ENCODE assay signal across 8 cellular contexts in the genomic region with DNA sequence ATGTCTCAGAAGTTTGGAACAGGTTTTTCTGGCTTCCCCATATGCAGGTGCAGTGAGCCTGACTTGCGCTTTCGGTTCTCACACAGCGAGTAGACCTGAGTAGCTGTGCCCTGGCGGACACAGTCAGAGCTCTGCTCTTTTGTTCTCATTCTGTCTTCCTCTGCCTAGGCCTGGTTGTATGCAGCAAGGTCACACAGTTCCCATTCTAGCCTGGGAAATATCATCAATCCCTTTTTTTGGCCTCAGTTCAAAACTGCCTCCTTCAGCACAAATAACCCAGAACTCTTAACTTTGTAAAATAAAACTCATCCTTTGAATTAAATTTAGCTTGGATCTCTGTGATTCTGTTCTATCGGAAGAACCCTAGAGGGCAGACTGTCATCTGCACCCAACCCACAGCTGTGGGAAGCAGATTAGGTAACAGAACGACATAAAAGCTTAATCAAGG. TPM values are rescaled to one million over a fixed set of nuclear protein-coding genes. Genes with fewer than 3 reads are reported as not detected.
DNase-seq lines count a peak whose midpoint lies in the region; ATAC-seq and TF ChIP-seq lines count a peak whose summit lies in the region.

No MANE protein-coding gene starts in this region.

- H3K4me3 ChIP-seq in esophagus muscularis mucosa = peak overlapping the region in 2 of 4 donors; percentile 17 to 24

- H3K4me1 ChIP-seq in esophagus muscularis mucosa = peaks cover 4 to 11% (median 6%) of the 10 kb centered on the region in 4 donors

- no peak overlapping the region for H3K27ac Mint-ChIP-seq in activated naive CD8-positive, alpha-beta T cell treated with anti-CD3 and anti-CD28 coated beads, Interleukin-2, amount 50 U/mL, for 24 hours

- TF ChIP-seq EP300 in esophagus muscularis mucosa (IDR thresholded peaks at IDR 0.05) = no peak

- ATAC-seq in GM21717 (IDR thresholded peaks at IDR 0.05; ENCODE audit: unreplicated experiment) = peak; percentile 100
- peak; percentile 66 for ATAC-seq in activated naive CD8-positive, alpha-beta T cell treated with anti-CD3 and anti-CD28 coated beads, Interleukin-2, amount 50 U/mL, for 24 hours
- peak; percentile 100 for ATAC-seq in left colon

- H3K4me1 Mint-ChIP-seq in activated naive CD8-positive, alpha-beta T cell treated with anti-CD3 and anti-CD28 coated beads, Interleukin-2, amount 50 U/mL, for 24 hours = peaks cover 13% of the 10 kb centered on the region

- 25% methylated on average over 6 of the region's 6 CpGs for whole genome bisulfite sequencing in esophagus muscularis mucosa

- no peaks in the 10 kb centered on the region for H3K36me3 Mint-ChIP-seq in activated naive CD8-positive, alpha-beta T cell treated with anti-CD3 and anti-CD28 coated beads, Interleukin-2, amount 50 U/mL, for 24 hours (ENCODE audit: low read depth)

- H3K27me3 ChIP-seq in esophagus muscularis mucosa = no peaks in the 10 kb centered on the region

- peak in 1 of 3 experiments; percentile 20 for TF ChIP-seq CTCF in esophagus muscularis mucosa (IDR thresholded peaks at IDR 0.05)

- DNase-seq in DMS79 treated with DMSO at 0.1 percent for 48 hours (lab: John Stamatoyannopoulos, UW) (peak; percentile 9), DMS79 (lab: John Stamatoyannopoulos, UW) (no peak), LoVo (ENCODE audit: low spot score) (peak; percentile 19), left colon (peak; percentile 51 to 80), esophagus muscularis mucosa (ENCODE audit: extremely low spot score) (no peak), NCI-H2081 treated with DMSO at 0.1 percent for 48 hours (lab: John Stamatoyannopoulos, UW) (no peak)
- no peak for DNase-seq in activated naive CD8-positive, alpha-beta T cell treated with anti-CD3 and anti-CD28 coated beads, Interleukin-2, amount 50 U/mL, for 24 hours

- H3K9me3 ChIP-seq in esophagus muscularis mucosa = no peaks in the 10 kb centered on the region

- no peaks in the 10 kb centered on the region for H3K36me3 ChIP-seq in esophagus muscularis mucosa

- H3K9me3 Mint-ChIP-seq in activated naive CD8-positive, alpha-beta T cell treated with anti-CD3 and anti-CD28 coated beads, Interleukin-2, amount 50 U/mL, for 24 hours = peaks cover 9% of the 10 kb centered on the region

- intact Hi-C loops in left colon (cut with DNase I, micrococcal nuclease) = no loop called here
- intact Hi-C loops in esophagus muscularis mucosa (cut with DNase I) = no loop called here

- no peak overlapping the region for H3K4me3 Mint-ChIP-seq in activated naive CD8-positive, alpha-beta T cell treated with anti-CD3 and anti-CD28 coated beads, Interleukin-2, amount 50 U/mL, for 24 hours

- peak overlapping the region in 2 of 4 donors; percentile 51 to 59 for H3K27ac ChIP-seq in esophagus muscularis mucosa (replicated peaks in 1 of 4)

- TF ChIP-seq POLR2A in esophagus muscularis mucosa (IDR thresholded peaks at IDR 0.05; ENCODE audit: low read depth) = no peak

- H3K27me3 Mint-ChIP-seq in activated naive CD8-positive, alpha-beta T cell treated with anti-CD3 and anti-CD28 coated beads, Interleukin-2, amount 50 U/mL, for 24 hours = peaks cover 5% of the 10 kb centered on the region

RNA-seq across cellular contexts. Expression of gene OXGR1, which starts 10.2 kb away (rescaled TPM):
- total RNA-seq in left colon (1 to 10 TPM; 2.0 to 2.3 TPM), esophagus muscularis mucosa (1 to 10 TPM in 2 of 4 donors, under 1 TPM in 2; 0.17 to 5.5 (median 1.2) TPM)

Comparison
In these comparisons a context has a peak if more than half of its experiments do, and no peak if none do; other contexts are left out.
1. DNase-seq: peak in DMS79 treated with DMSO at 0.1 percent for 48 hours (single experiment), LoVo (single experiment) and left colon (2 of 2); none in DMS79 (single experiment), activated naive CD8-positive, alpha-beta T cell treated with anti-CD3 and anti-CD28 coated beads, Interleukin-2, amount 50 U/mL, for 24 hours (single experiment), esophagus muscularis mucosa (single experiment) and NCI-H2081 treated with DMSO at 0.1 percent for 48 hours (single experiment).
2. Peak in every context shown above with its lines, with median percentiles within 50 percentile points of each other: ATAC-seq.